Comparison of ENCODE assay signal across 8 cellular contexts in genomic region chr4:2220016-2220620, GRCh38. TPM values are rescaled to one million over a fixed set of nuclear protein-coding genes. Genes with fewer than 3 reads are reported as not detected.
DNase-seq lines count a peak whose midpoint lies in the region; ATAC-seq and TF ChIP-seq lines count a peak whose summit lies in the region.

No MANE protein-coding gene starts in this region.

- H3K36me3 ChIP-seq in neuronal stem cell (replicated peaks in 1 of 2; ENCODE audit: control insufficient read depth in 2 of 2, insufficient read depth in 2 of 2, low read length in 2 of 2): peaks cover 0 to 5% of the 10 kb centered on the region in 2 donors

- H3K79me1 ChIP-seq in neuronal stem cell (ENCODE audit: low read depth, low read length): peaks cover 2% of the 10 kb centered on the region

- H2AK5ac ChIP-seq in neuronal stem cell (ENCODE audit: low read depth, low read length): no peak overlapping the region

- H3K27ac ChIP-seq in neuronal stem cell (replicated peaks; ENCODE audit: low read length): no peak overlapping the region
- H3K27ac ChIP-seq in substantia nigra (ENCODE audit: low read depth, low read length, poor library complexity, severe bottlenecking): no peak overlapping the region

- no peak overlapping the region for H3K23ac ChIP-seq in neuronal stem cell (ENCODE audit: low read depth, low read length, poor library complexity)

- H3K4me3 ChIP-seq in neuronal stem cell (ENCODE audit: low read length in 2 of 2): no peak overlapping the region

- no peak for ATAC-seq in GM21423 (IDR thresholded peaks at IDR 0.05; ENCODE audit: unreplicated experiment)

- no peak overlapping the region for H2BK15ac ChIP-seq in neuronal stem cell (ENCODE audit: low read length)

- no peak overlapping the region for H3K4ac ChIP-seq in neuronal stem cell (ENCODE audit: low read length)

- H3K4me2 ChIP-seq in neuronal stem cell (ENCODE audit: insufficient read depth, low read length, poor library complexity, severe bottlenecking): no peak overlapping the region

- H2BK5ac ChIP-seq in neuronal stem cell (ENCODE audit: low read length): no peak overlapping the region

- H3K9me3 ChIP-seq in neuronal stem cell (replicated peaks in 1 of 2; ENCODE audit: control insufficient read depth in 2 of 2, insufficient read depth in 1 of 2, low read depth in 1 of 2, low read length in 2 of 2): no peaks in the 10 kb centered on the region

- H4K91ac ChIP-seq in neuronal stem cell (ENCODE audit: low read depth, low read length, poor library complexity): no peak overlapping the region

- no peak overlapping the region for H3K9ac ChIP-seq in neuronal stem cell (ENCODE audit: low read depth, low read length, poor library complexity)

- no peak overlapping the region for H2BK12ac ChIP-seq in neuronal stem cell (ENCODE audit: low read length)

- H2BK120ac ChIP-seq in neuronal stem cell (ENCODE audit: low read depth, low read length): no peak overlapping the region

- DNase-seq in RPMI7951 (ENCODE audit: low read depth): peak; percentile 63
- peak; percentile 53 to 64 for DNase-seq in activated T-helper 1 cell treated with anti-CD3 and anti-CD28 coated beads, Interleukin-2, amount 50 U/mL, for 16 hours (ENCODE audit: low read depth in 1 of 2, low spot score in 1 of 2)
- DNase-seq in fibroblast of the conjunctiva (ENCODE audit: low read depth): peak; percentile 56
- DNase-seq in neuronal stem cell (ENCODE audit: low spot score): peak; percentile 70
- peak in 41 of 49 donors; percentile 6 to 76 (median 49) for DNase-seq in substantia nigra (lab: John Stamatoyannopoulos, UW)

- peaks cover 0 to 1% of the 10 kb centered on the region in 2 donors for H3K4me1 ChIP-seq in neuronal stem cell (ENCODE audit: control insufficient read depth in 2 of 2, insufficient read depth in 1 of 2, low read depth in 1 of 2, low read length in 2 of 2)

- peak; percentile 95 for TF ChIP-seq CTCF in GM12872 (IDR thresholded peaks at IDR 0.05; ENCODE audit: insufficient read depth, low read depth, low read length)

- H3K18ac ChIP-seq in neuronal stem cell (ENCODE audit: low read length): no peak overlapping the region

- H4K8ac ChIP-seq in neuronal stem cell (ENCODE audit: low read depth, low read length): no peak overlapping the region

- no peak for TF ChIP-seq EP300 in Ishikawa (IDR thresholded peaks at IDR 0.05; ENCODE audit: borderline replicate concordance)

- no peaks in the 10 kb centered on the region for H3K27me3 ChIP-seq in neuronal stem cell (ENCODE audit: control insufficient read depth in 3 of 3, insufficient read depth in 3 of 3, low read depth in 1 of 3, low read length in 3 of 3)

- no CpG with 5 or more reads among the region's 10 CpGs for WGBS in neuronal stem cell (ENCODE audit: extremely low coverage in 2 of 2, insufficient read length in 2 of 2, insufficient replicate concordance in 1 of 2), 2 donors

- peak; percentile 95 for TF ChIP-seq RAD21 in Ishikawa (IDR thresholded peaks at IDR 0.05; ENCODE audit: low read depth)

- H2AFZ ChIP-seq in neuronal stem cell (ENCODE audit: low read length): peak overlapping the region; percentile 52

- no peak overlapping the region for H3K14ac ChIP-seq in neuronal stem cell (ENCODE audit: low read length)

TF ChIP-seq in Ishikawa, 13 proteins besides CTCF, POLR2A, EP300 and RAD21:
- TF ChIP-seq TAF1 (IDR thresholded peaks at IDR 0.05; ENCODE audit: low read depth) (no peak), TCF12 (IDR thresholded peaks at IDR 0.05; ENCODE audit: low read depth) (no peak), REST (IDR thresholded peaks at IDR 0.05; ENCODE audit: low read depth) (no peak), ZBTB7A (IDR thresholded peaks at IDR 0.05; ENCODE audit: low read depth) (no peak), MAX (IDR thresholded peaks at IDR 0.05) (no peak), USF1 (IDR thresholded peaks at IDR 0.05) (no peak), EGR1 (IDR thresholded peaks at IDR 0.05) (no peak), YY1 (IDR thresholded peaks at IDR 0.05; ENCODE audit: low read depth) (no peak), CEBPB (IDR thresholded peaks at IDR 0.05) (no peak), TEAD4 (IDR thresholded peaks at IDR 0.05) (no peak), NFIC (IDR thresholded peaks at IDR 0.05) (no peak), FOXM1 (IDR thresholded peaks at IDR 0.05; ENCODE audit: borderline replicate concordance, low read depth) (no peak), CREB1 (IDR thresholded peaks at IDR 0.05; ENCODE audit: low read depth) (no peak)

RNA-seq across cellular contexts. Expression of gene HAUS3, which starts 21.8 kb away (rescaled TPM):
- total RNA-seq in RPMI7951 (2014; rRNA removed; shearing (Covaris generic)): 12.1 and 12.2 TPM in 2 replicates
- polyA plus RNA-seq in neuronal stem cell (2013, experiment 1 of 2): 11.4 TPM
- 12.2 TPM for polyA plus RNA-seq in neuronal stem cell (2013, experiment 2 of 2)

RNA-seq across cellular contexts. Expression of gene POLN, which starts 21.8 kb away (rescaled TPM):
- total RNA-seq in RPMI7951 (2014; rRNA removed; shearing (Covaris generic)): 0.24 and 0.59 TPM in 2 replicates
- 0.77 TPM for polyA plus RNA-seq in neuronal stem cell (2013, experiment 1 of 2)
- polyA plus RNA-seq in neuronal stem cell (2013, experiment 2 of 2): 0.54 TPM

RNA-seq across cellular contexts. Expression of gene MXD4, which starts 41.8 kb away (rescaled TPM):
- total RNA-seq in RPMI7951 (2014; rRNA removed; shearing (Covaris generic)): 16.2 and 17.2 TPM in 2 replicates
- 45.6 TPM for polyA plus RNA-seq in neuronal stem cell (2013, experiment 1 of 2)
- 47.1 TPM for polyA plus RNA-seq in neuronal stem cell (2013, experiment 2 of 2)
